8 cellular contexts compared by ENCODE assay signal in genomic region chr3:152299243-152299976, GRCh38. TPM values are rescaled to one million over a fixed set of nuclear protein-coding genes. Genes with fewer than 3 reads are reported as not detected.
DNase-seq lines count a peak whose midpoint lies in the region; ATAC-seq, FAIRE-seq and TF ChIP-seq lines count a peak whose summit lies in the region.

No MANE protein-coding gene starts in this region.

- TF ChIP-seq POLR2A in adrenal gland (IDR thresholded peaks at IDR 0.05) (no peak), upper lobe of left lung (IDR thresholded peaks at IDR 0.05) (no peak)

- H3K4me1 Mint-ChIP-seq in progenitor cell of endocrine pancreas (ENCODE audit: low read depth), result peaks cover 33% of the 10 kb centered on the region

- peak in 5 of 7 donors; percentile 34 to 69 (median 53) for DNase-seq in adrenal gland
- DNase-seq in upper lobe of left lung, result peak in 1 of 2 donors; percentile 40
- DNase-seq in kidney tubule cell (ENCODE audit: low spot score), result no peak
- no peak for DNase-seq in HTR-8/SVneo (ENCODE audit: insufficient read length, low spot score)
- DNase-seq in progenitor cell of endocrine pancreas (ENCODE audit: low spot score, unreplicated experiment), result no peak

- H3K27me3 Mint-ChIP-seq in progenitor cell of endocrine pancreas, result no peaks in the 10 kb centered on the region

- H3K9me3 ChIP-seq in adrenal gland (replicated peaks in 1 of 3) (no peaks in the 10 kb centered on the region), upper lobe of left lung (no peaks in the 10 kb centered on the region)

- no peaks in the 10 kb centered on the region for H3K9me3 Mint-ChIP-seq in progenitor cell of endocrine pancreas (ENCODE audit: low read depth)

- H3K27me3 ChIP-seq in adrenal gland, result no peaks in the 10 kb centered on the region
- no peaks in the 10 kb centered on the region for H3K27me3 ChIP-seq in layer of hippocampus (ENCODE audit: control insufficient read depth, insufficient read depth, low read length)
- no peaks in the 10 kb centered on the region for H3K27me3 ChIP-seq in upper lobe of left lung

- no peak overlapping the region for H3K27ac Mint-ChIP-seq in progenitor cell of endocrine pancreas

- TF ChIP-seq EP300 in upper lobe of left lung (IDR thresholded peaks at IDR 0.05), result no peak

- peak overlapping the region; percentile 80; the same call in 1 of the 2 replicates for H3K27ac ChIP-seq in C4-2B
- peak overlapping the region; percentile 70 to 91 (median 86) for H3K27ac ChIP-seq in adrenal gland
- H3K27ac ChIP-seq in layer of hippocampus (ENCODE audit: low read depth, low read length), result peak overlapping the region; percentile 75
- H3K27ac ChIP-seq in upper lobe of left lung, result peak overlapping the region; percentile 71 to 89 (median 76)

- H3K36me3 Mint-ChIP-seq in progenitor cell of endocrine pancreas (ENCODE audit: insufficient read depth), result peaks cover 9% of the 10 kb centered on the region

- intact Hi-C loops in adrenal gland (cut with DNase I), result no loop called here

- H3K36me3 ChIP-seq in adrenal gland (replicated peaks in 1 of 2), result no peaks in the 10 kb centered on the region
- peaks cover 0 to 16% (median 0%) of the 10 kb centered on the region in 4 donors for H3K36me3 ChIP-seq in upper lobe of left lung

- FAIRE-seq in HTR-8/SVneo (lab: Jason Lieb, UNC), result no peak

- TF ChIP-seq CTCF in C4-2B (conservative IDR thresholded peaks at IDR 0.05) (no peak), adrenal gland (IDR thresholded peaks at IDR 0.05) (no peak), upper lobe of left lung (IDR thresholded peaks at IDR 0.05) (no peak), progenitor cell of endocrine pancreas (IDR thresholded peaks at IDR 0.05; ENCODE audit: unreplicated experiment) (no peak)

- no peak overlapping the region for H3K4me3 Mint-ChIP-seq in progenitor cell of endocrine pancreas (ENCODE audit: low read depth)

- H3K4me1 ChIP-seq in adrenal gland (replicated peaks in 1 of 2) (peaks cover 37 to 84% of the 10 kb centered on the region in 2 donors), upper lobe of left lung (peaks cover 72 to 94% (median 81%) of the 10 kb centered on the region in 4 donors)

- H3K4me3 ChIP-seq in adrenal gland (peak overlapping the region in 2 of 4 donors; percentile 45 to 49), upper lobe of left lung (peak overlapping the region in 3 of 4 donors; percentile 18 to 44 (median 30))

- WGBS in adrenal gland, 4 donors, result 27 to 40% (median 38%) methylated on average over 9 of the region's 9 CpGs
- WGBS in upper lobe of left lung, 2 donors, result 34 to 49% methylated on average over 9 of the region's 9 CpGs

- ATAC-seq in HG03103 (IDR thresholded peaks at IDR 0.05; ENCODE audit: low read depth, unreplicated experiment) (peak; percentile 7), upper lobe of left lung (ENCODE audit: low FRiP score in 2 of 2) (peak in 1 of 2 donors; percentile 60)

RNA-seq across cellular contexts. Expression of gene MBNL1, which starts 30.7 kb away (rescaled TPM):
- total RNA-seq in adrenal gland (100 to 1,000 TPM in 6 of 8 donors, 10 to 100 TPM in 2; 85.5 to 252 (median 149) TPM), upper lobe of left lung (100 to 1,000 TPM; 231 to 506 (median 357) TPM), progenitor cell of endocrine pancreas (29.4 and 38.1 TPM in 2 replicates)
- 10 to 100 TPM; 30.6 to 63.8 (median 36.2) TPM for polyA plus RNA-seq in adrenal gland

Comparison
In these comparisons a context has a peak if more than half of its experiments do, and no peak if none do; other contexts are left out.
1. DNase-seq: peak in adrenal gland (5 of 7); none in kidney tubule cell (single experiment), HTR-8/SVneo (single experiment) and progenitor cell of endocrine pancreas (single experiment).
2. Peak in every context shown above with its lines, with median percentiles within 50 percentile points of each other: H3K27ac ChIP-seq.